In genomic region chr3:10366681-10367101, GRCh38 we compare ENCODE assay signal across 8 cellular contexts. TPM values are rescaled to one million over a fixed set of nuclear protein-coding genes. Genes with fewer than 3 reads are reported as not detected.
DNase-seq lines count a peak whose midpoint lies in the region; ATAC-seq and TF ChIP-seq lines count a peak whose summit lies in the region.

No MANE protein-coding gene starts in this region.

- H3K27ac Mint-ChIP-seq in brain: peak overlapping the region; percentile 68 to 94 (median 81)
- H3K27ac Mint-ChIP-seq in osteocyte (ENCODE audit: unreplicated experiment): peak overlapping the region; percentile 82

- H3K4me3 Mint-ChIP-seq in brain: no peak overlapping the region
- H3K4me3 Mint-ChIP-seq in osteocyte (ENCODE audit: unreplicated experiment): peak overlapping the region; percentile 3

- H3K27me3 Mint-ChIP-seq in brain: no peaks in the 10 kb centered on the region
- peaks cover 2% of the 10 kb centered on the region for H3K27me3 Mint-ChIP-seq in osteocyte (ENCODE audit: unreplicated experiment)

- H3K9me3 Mint-ChIP-seq in brain (peaks cover 0 to 7% (median 3%) of the 10 kb centered on the region in 5 experiments), osteocyte (ENCODE audit: unreplicated experiment) (no peaks in the 10 kb centered on the region)

- DNase-seq in CD1c-positive myeloid dendritic cell (ENCODE audit: extremely low spot score) (peak; percentile 71), NOMO-1 treated with DMSO at 0.1 percent for 48 hours (lab: John Stamatoyannopoulos, UW; ENCODE audit: unreplicated experiment) (peak; percentile 70), osteocyte (ENCODE audit: extremely low spot score, unreplicated experiment) (no peak), NCI-H1092 (lab: John Stamatoyannopoulos, UW) (no peak), ureter (ENCODE audit: low spot score) (no peak)

- TF ChIP-seq CTCF in brain (conservative IDR thresholded peaks at IDR 0.05) (no peak), osteocyte (IDR thresholded peaks at IDR 0.05) (no peak)

- ATAC-seq in GM18511 (IDR thresholded peaks at IDR 0.05; ENCODE audit: unreplicated experiment) (no peak), GM21825 (IDR thresholded peaks at IDR 0.05; ENCODE audit: unreplicated experiment) (no peak)

- H3K4me1 Mint-ChIP-seq in brain (peaks cover 20% of the 10 kb centered on the region), osteocyte (ENCODE audit: unreplicated experiment) (peaks cover 23% of the 10 kb centered on the region)

- H3K36me3 Mint-ChIP-seq in brain (peaks cover 41% of the 10 kb centered on the region), osteocyte (ENCODE audit: unreplicated experiment) (no peaks in the 10 kb centered on the region)

RNA-seq across cellular contexts. Expression of gene SEC13, which starts 45.8 kb away (rescaled TPM):
- 107 TPM for polyA plus RNA-seq in brain (ENCODE audit: insufficient read depth, low read depth, low replicate concordance)
- total RNA-seq in osteocyte: 157 and 161 TPM in 2 replicates
- 82.9 TPM for total RNA-seq in ureter

Comparison
In these comparisons a context has a peak if more than half of its experiments do, and no peak if none do; other contexts are left out.
1. DNase-seq: peak in CD1c-positive myeloid dendritic cell (single experiment) and NOMO-1 treated with DMSO at 0.1 percent for 48 hours (single experiment); none in osteocyte (single experiment), NCI-H1092 (single experiment) and ureter (single experiment).